31 cellular contexts compared by ENCODE assay signal in the genomic region with DNA sequence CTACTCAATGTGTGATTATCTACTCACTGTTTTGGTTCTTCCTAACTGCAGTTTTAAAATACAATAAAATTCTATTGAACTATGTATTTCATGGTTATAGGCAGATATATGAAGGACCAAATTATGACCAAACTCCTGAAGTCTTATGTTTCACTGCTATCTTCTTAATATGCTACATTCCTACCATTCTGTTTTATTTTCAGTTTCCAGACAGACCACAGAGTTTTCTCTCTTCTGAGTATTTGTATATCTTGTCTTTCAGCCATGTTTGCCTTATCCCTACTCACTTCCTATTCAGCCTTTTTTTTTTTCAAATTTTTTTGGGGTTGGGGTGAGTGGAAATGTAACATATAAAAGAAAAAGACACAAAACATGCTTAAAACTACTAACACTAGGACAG. TPM values are rescaled to one million over a fixed set of nuclear protein-coding genes. Genes with fewer than 3 reads are reported as not detected.
"Had no signal": no experiment of that assay in that cellular context is flagged by ENCODE, and none has a peak within 500 bp of the region (broad histone marks: within the 10 kb centered on the region; RNA-seq: fewer than 3 reads in every experiment).

No MANE protein-coding gene starts in this region.

- H3K36me3 ChIP-seq: Peyer's patch had no signal

- H3K4me1 ChIP-seq: Peyer's patch had no signal

- H3K4me3 ChIP-seq: Peyer's patch had no signal

- H3K27me3 ChIP-seq: Peyer's patch had no signal

- H3K27ac ChIP-seq: Peyer's patch had no signal

- H3K27ac Mint-ChIP-seq: activated CD4-positive, alpha-beta memory T cell treated with anti-CD3 and anti-CD28 coated beads for 36 hours; activated CD4-positive, alpha-beta T cell treated with anti-CD3 and anti-CD28 coated beads for 36 hours; activated naive CD4-positive, alpha-beta T cell treated with anti-CD3 and anti-CD28 coated beads for 36 hours; activated naive CD8-positive, alpha-beta T cell; activated naive CD8-positive, alpha-beta T cell treated with anti-CD3 and anti-CD28 coated beads, Interleukin-2, amount 50 U/mL, for 24 hours; activated T-helper 1 cell treated with anti-CD3 and anti-CD28 coated beads, Interleukin-12 subunit alpha, Interleukin-12 subunit beta, Interleukin-2, Interleukin-4 antibody, amounts not matched to agents 30 ng/mL and 10 ng/mL and 1 ng/mL, durations not matched to agents 14 hours and 24 hours and 36 hours; brain; WTC11 had no signal

- ATAC-seq: activated CD4-positive, alpha-beta T cell treated with anti-CD3 and anti-CD28 coated beads for 36 hours; activated CD4-positive, CD25-positive, alpha-beta regulatory T cell treated with anti-CD3 and anti-CD28 coated beads, Interleukin-2, amount 50 U/mL, for 24 hours; activated naive CD8-positive, alpha-beta T cell treated with anti-CD3 and anti-CD28 coated beads, Interleukin-2, amount 50 U/mL, for 24 hours; activated T-cell treated with anti-CD3 and anti-CD28 coated beads, Interleukin-2, amount 50 U/mL, for 4 hours; WTC11 had no signal

- DNase-seq: activated CD4-positive, alpha-beta memory T cell treated with anti-CD3 and anti-CD28 coated beads for 36 hours; activated CD4-positive, alpha-beta T cell treated with anti-CD3 and anti-CD28 coated beads for 36 hours; activated CD4-positive, alpha-beta T cell treated with anti-CD3 and anti-CD28 coated beads, Interleukin-2, amount 50 U/mL, for 1 hour; activated CD8-positive, alpha-beta memory T cell treated with anti-CD3 and anti-CD28 coated beads, Interleukin-2, amount 50 U/mL, for 4 hours; activated gamma-delta T cell treated with Interleukin-2 at 50 U/mL for 16 hours; activated naive CD4-positive, alpha-beta T cell treated with anti-CD3 and anti-CD28 coated beads for 36 hours; activated naive CD8-positive, alpha-beta T cell treated with anti-CD3 and anti-CD28 coated beads, Interleukin-2, amount 50 U/mL, for 24 hours; activated T-cell treated with anti-CD3 and anti-CD28 coated beads for 4 hours; activated T-cell treated with anti-CD3 and anti-CD28 coated beads, Interleukin-2, amount 50 U/mL, for 4 hours; anterior cingulate cortex; caudate nucleus; cerebellar nuclear complex; NCI-H1105; NCI-H1436; NCI-H1694; NCI-H2029; NCI-H345; NCI-H524 treated with DMSO at 0.1 percent for 48 hours; NK-92 treated with Interleukin-12 subunit alpha and Interleukin-12 subunit beta, amount 100 ng/mL, for 24 hours; Peyer's patch; RPMI8226; SIG-M5; SW 1271 had no signal

RNA-seq across cellular contexts. Expression of a gene that starts 6.3 kb away (rescaled TPM):
- total RNA-seq: activated CD4-positive, alpha-beta memory T cell treated with anti-CD3 and anti-CD28 coated beads for 36 hours; activated CD4-positive, alpha-beta T cell treated with anti-CD3 and anti-CD28 coated beads for 36 hours; activated naive CD4-positive, alpha-beta T cell treated with anti-CD3 and anti-CD28 coated beads for 36 hours; activated T-cell treated with anti-CD3 and anti-CD28 coated beads, Interleukin-2, amount 50 U/mL, for 4 hours; activated T-helper 1 cell treated with anti-CD3 and anti-CD28 coated beads, Interleukin-12 subunit alpha, Interleukin-12 subunit beta, Interleukin-2, Interleukin-4 antibody, amounts not matched to agents 30 ng/mL and 10 ng/mL and 1 ng/mL, durations not matched to agents 14 hours and 24 hours and 36 hours; M059J; T-helper 1 cell treated with Interleukin-12 subunit alpha and Interleukin-12 subunit beta and Interleukin-4 antibody, amounts not matched to agents 30 ng/mL and 1 ng/mL, for 36 hours; T-helper 2 cell treated with Interferon-gamma antibody and Interleukin-4, amounts not matched to agents 100 ng/mL and 5 ng/mL, for 36 hours had no signal
